25 cellular contexts compared by ENCODE assay signal in the genomic region with DNA sequence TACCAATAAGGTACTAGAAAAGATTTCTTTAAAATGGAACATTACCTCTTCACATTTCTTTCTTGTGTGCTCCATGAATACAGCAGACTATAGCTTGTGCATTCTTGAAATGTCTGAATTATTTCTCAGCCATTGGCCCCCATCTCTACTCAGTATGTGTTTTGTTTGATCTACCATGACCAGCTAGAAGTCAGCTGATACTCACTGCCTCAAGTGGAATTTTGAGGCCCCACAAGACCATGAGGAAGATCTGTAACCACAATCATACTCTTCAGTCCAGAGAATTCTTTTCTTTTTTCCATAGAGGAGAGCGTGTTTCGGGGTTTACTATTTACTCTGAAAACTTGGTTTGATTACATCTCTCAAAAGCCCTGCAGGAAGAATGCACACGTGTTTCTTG.
"Had no signal": no experiment of that assay in that cellular context is flagged by ENCODE, and none has a peak within 500 bp of the region (broad histone marks: within the 10 kb centered on the region; RNA-seq: fewer than 3 reads in every experiment).

No MANE protein-coding gene starts in this region.

- H3K9me3 ChIP-seq: ascending aorta, body of pancreas, colonic mucosa had no signal

- ATAC-seq: activated CD4-positive, alpha-beta T cell treated with anti-CD3 and anti-CD28 coated beads for 36 hours; activated CD8-positive, alpha-beta memory T cell treated with anti-CD3 and anti-CD28 coated beads, Interleukin-2, amount 10 ng/mL, durations not matched to agents 7 days and 5 days; activated CD8-positive, alpha-beta T cell treated with anti-CD3 and anti-CD28 coated beads, Interleukin-2, amount 10 ng/mL, durations not matched to agents 7 days and 5 days; activated naive CD4-positive, alpha-beta T cell treated with anti-CD3 and anti-CD28 coated beads, Interleukin-2, amount 50 U/mL, for 72 hours; body of pancreas; foreskin keratinocyte had no signal

- H3K27ac ChIP-seq: ascending aorta, body of pancreas, colonic mucosa, esophagus muscularis mucosa, foreskin keratinocyte had no signal

- H3K4me1 ChIP-seq: ascending aorta, body of pancreas, colonic mucosa, esophagus muscularis mucosa, foreskin keratinocyte had no signal

- H3K36me3 ChIP-seq: ascending aorta, colonic mucosa, esophagus muscularis mucosa had no signal

- H3K27me3 ChIP-seq: ascending aorta, body of pancreas, colonic mucosa, esophagus muscularis mucosa, foreskin keratinocyte had no signal

- H3K4me3 ChIP-seq: ascending aorta, body of pancreas, colonic mucosa, esophagus muscularis mucosa had no signal

- DNase-seq: activated CD4-positive, alpha-beta memory T cell treated with anti-CD3 and anti-CD28 coated beads for 36 hours; activated CD4-positive, alpha-beta T cell treated with anti-CD3 and anti-CD28 coated beads for 36 hours; activated CD4-positive, alpha-beta T cell treated with anti-CD3 and anti-CD28 coated beads, Interleukin-2, amount 10 ng/mL, durations not matched to agents 24 days and 14 days; activated CD4-positive, CD25-positive, alpha-beta regulatory T cell; activated CD4-positive, CD25-positive, alpha-beta regulatory T cell treated with anti-CD3 and anti-CD28 coated beads, Interleukin-2, amount 50 U/mL, for 72 hours; activated CD8-positive, alpha-beta memory T cell treated with anti-CD3 and anti-CD28 coated beads, Interleukin-2, amount 10 ng/mL, durations not matched to agents 7 days and 5 days; activated CD8-positive, alpha-beta memory T cell treated with anti-CD3 and anti-CD28 coated beads, Interleukin-2, amount 50 U/mL, for 4 hours; activated CD8-positive, alpha-beta T cell treated with anti-CD3 and anti-CD28 coated beads, Interleukin-2, amount 10 ng/mL, durations not matched to agents 7 days and 5 days; activated effector memory CD4-positive, alpha-beta T cell treated with anti-CD3 and anti-CD28 coated beads, Interleukin-2, amount 50 U/mL, for 16 hours; activated naive CD4-positive, alpha-beta T cell; activated naive CD4-positive, alpha-beta T cell treated with anti-CD3 and anti-CD28 coated beads, Interleukin-2, amount 10 ng/mL, durations not matched to agents 7 days and 5 days; activated naive CD8-positive, alpha-beta T cell treated with anti-CD3 and anti-CD28 coated beads, Interleukin-2, amount 10 ng/mL, durations not matched to agents 7 days and 5 days; activated T-cell treated with anti-CD3 and anti-CD28 coated beads, Interleukin-2, amount 50 U/mL, for 1 hour; activated T-cell treated with anti-CD3 and anti-CD28 coated beads, Interleukin-2, amount 50 U/mL, for 48 hours; body of pancreas; caudate nucleus; colonic mucosa; effector CD8-positive, alpha-beta T cell; erythroblast; foreskin keratinocyte; head of caudate nucleus; T-helper 2 cell had no signal
